In genomic region chrX:119693032-119693995, GRCh38 we compare ENCODE assay signal across 1 cellular context.
TF ChIP-seq lines count a peak whose summit lies in the region.

Gene SEPTIN6 (minus strand): TSS chrX:119693168. CDS start chrX:119693105, 63 bp downstream.

TF ChIP-seq in HepG2, 621 proteins besides CTCF, POLR2A, EP300 and RAD21 (continued from another document and continues in another):
- TF ChIP-seq HIC2 (CRISPR knock-in tag; IDR thresholded peaks at IDR 0.05; ENCODE audit: low read depth) (no peak), ARNTL (CRISPR knock-in tag; IDR thresholded peaks at IDR 0.05) (no peak), ZMAT3 (CRISPR knock-in tag; conservative IDR thresholded peaks at IDR 0.05) (no peak), NPAS2 (CRISPR knock-in tag; IDR thresholded peaks at IDR 0.05; ENCODE audit: borderline replicate concordance) (no peak), FOXO4 (CRISPR knock-in tag; conservative IDR thresholded peaks at IDR 0.05) (no peak), ZNF20 (CRISPR knock-in tag; IDR thresholded peaks at IDR 0.05) (no peak), JARID2 (CRISPR knock-in tag; IDR thresholded peaks at IDR 0.05; ENCODE audit: insufficient replicate concordance) (no peak), MEIS2 (CRISPR knock-in tag; IDR thresholded peaks at IDR 0.05) (no peak), HNRNPL (IDR thresholded peaks at IDR 0.05; ENCODE audit: low read depth, low read length) (no peak), TSC22D2 (CRISPR knock-in tag; IDR thresholded peaks at IDR 0.05; ENCODE audit: borderline replicate concordance) (no peak), ZSCAN9 (CRISPR knock-in tag; IDR thresholded peaks at IDR 0.05; ENCODE audit: borderline replicate concordance) (no peak), SP5 (CRISPR knock-in tag; IDR thresholded peaks at IDR 0.05; ENCODE audit: borderline replicate concordance, low read depth) (no peak), ZBTB37 (CRISPR knock-in tag; IDR thresholded peaks at IDR 0.05) (no peak), NONO (IDR thresholded peaks at IDR 0.05) (no peak), NONO (CRISPR knock-in tag; conservative IDR thresholded peaks at IDR 0.05) (peak; percentile 13; the same call in 1 of the 2 replicates), ZNF234 (CRISPR knock-in tag; conservative IDR thresholded peaks at IDR 0.05) (no peak), ZNF496 (CRISPR knock-in tag; IDR thresholded peaks at IDR 0.05; ENCODE audit: insufficient replicate concordance) (no peak), ARID3A (IDR thresholded peaks at IDR 0.05; ENCODE audit: low read depth, low read length) (no peak), DMAP1 (CRISPR knock-in tag; IDR thresholded peaks at IDR 0.05) (no peak), ELF3 (CRISPR knock-in tag; IDR thresholded peaks at IDR 0.05) (0 out of 2 replicates have a peak, but pooled peaks have one; percentile 23), ZBTB20 (CRISPR knock-in tag; IDR thresholded peaks at IDR 0.05; ENCODE audit: borderline replicate concordance, low read depth) (peak; percentile 51; the same call in 1 of the 2 replicates), TOPORS (CRISPR knock-in tag; IDR thresholded peaks at IDR 0.05) (no peak), PHF5A (CRISPR knock-in tag; IDR thresholded peaks at IDR 0.05; ENCODE audit: low read depth, unreplicated experiment) (no peak), PBX2 (CRISPR knock-in tag; IDR thresholded peaks at IDR 0.05) (no peak), NR2F6 (IDR thresholded peaks at IDR 0.05) (no peak), NR2F6 (CRISPR knock-in tag; IDR thresholded peaks at IDR 0.05) (peak; percentile 17; the same call in 1 of the 2 replicates), MBNL3 (CRISPR knock-in tag; conservative IDR thresholded peaks at IDR 0.05) (no peak), ZNF280B (CRISPR knock-in tag; IDR thresholded peaks at IDR 0.05; ENCODE audit: borderline replicate concordance) (no peak), EED (CRISPR knock-in tag; IDR thresholded peaks at IDR 0.05) (no peak), GABPA (IDR thresholded peaks at IDR 0.05; ENCODE audit: low read depth, low read length) (0 out of 2 replicates have a peak, but pooled peaks have one; percentile 8), GABPA (CRISPR knock-in tag; IDR thresholded peaks at IDR 0.05; ENCODE audit: low read depth) (no peak), SP2 (CRISPR knock-in tag; IDR thresholded peaks at IDR 0.05) (no peak), ZKSCAN5 (CRISPR knock-in tag; IDR thresholded peaks at IDR 0.05) (no peak), ZNF292 (CRISPR knock-in tag; IDR thresholded peaks at IDR 0.05; ENCODE audit: borderline replicate concordance, low read depth) (0 out of 2 replicates have a peak, but pooled peaks have one; percentile 42), ZSCAN25 (CRISPR knock-in tag; IDR thresholded peaks at IDR 0.05) (peak; percentile 44; the same call in 1 of the 2 replicates), BORCS8-MEF2B (CRISPR knock-in tag; IDR thresholded peaks at IDR 0.05) (no peak), ZNF160 (CRISPR knock-in tag; IDR thresholded peaks at IDR 0.05) (no peak), MAZ (IDR thresholded peaks at IDR 0.05; ENCODE audit: borderline replicate concordance, low read depth, low read length) (no peak), MAZ (CRISPR knock-in tag; IDR thresholded peaks at IDR 0.05; ENCODE audit: low read depth) (peak; percentile 36; the same call in 1 of the 2 replicates), GLMP (CRISPR knock-in tag; IDR thresholded peaks at IDR 0.05; ENCODE audit: borderline replicate concordance) (no peak), ZNF383 (CRISPR knock-in tag; IDR thresholded peaks at IDR 0.05; ENCODE audit: borderline replicate concordance) (no peak), SNAPC2 (CRISPR knock-in tag; IDR thresholded peaks at IDR 0.05) (no peak), NR2F2 (IDR thresholded peaks at IDR 0.05; ENCODE audit: borderline replicate concordance, low read depth) (no peak), KLF6 (CRISPR knock-in tag; IDR thresholded peaks at IDR 0.05) (no peak), KDM4B (CRISPR knock-in tag; IDR thresholded peaks at IDR 0.05) (no peak), ZNF737 (CRISPR knock-in tag; IDR thresholded peaks at IDR 0.05; ENCODE audit: borderline replicate concordance) (no peak), ATAD3A (CRISPR knock-in tag; IDR thresholded peaks at IDR 0.05) (no peak), RFXAP (CRISPR knock-in tag; IDR thresholded peaks at IDR 0.05; ENCODE audit: borderline replicate concordance) (no peak), MTF2 (CRISPR knock-in tag; IDR thresholded peaks at IDR 0.05; ENCODE audit: borderline replicate concordance) (no peak), NFYB (CRISPR knock-in tag; IDR thresholded peaks at IDR 0.05) (no peak), TEAD3 (CRISPR knock-in tag; optimal IDR thresholded peaks at IDR 0.05; ENCODE audit: borderline replicate concordance) (no peak), HMGXB3 (CRISPR knock-in tag; IDR thresholded peaks at IDR 0.05; ENCODE audit: borderline replicate concordance) (no peak), ELF1 (CRISPR knock-in tag; IDR thresholded peaks at IDR 0.05) (no peak), SATB2 (CRISPR knock-in tag; IDR thresholded peaks at IDR 0.05) (no peak), ZNF557 (CRISPR knock-in tag; IDR thresholded peaks at IDR 0.05) (no peak), FUBP1 (CRISPR knock-in tag; IDR thresholded peaks at IDR 0.05; ENCODE audit: borderline replicate concordance) (no peak)
